Comparison of ENCODE assay signal across 11 cellular contexts in genomic region chr16:4376820-4377572, GRCh38. TPM values are rescaled to one million over a fixed set of nuclear protein-coding genes. Genes with fewer than 3 reads are reported as not detected.
A peak's percentile ranks its signal among the peaks of the same experiment; 100 is the strongest.
DNase-seq lines count a peak whose midpoint lies in the region; ATAC-seq, FAIRE-seq and TF ChIP-seq lines count a peak whose summit lies in the region.
"Had no signal": no experiment of that assay in that cellular context is flagged by ENCODE, and none has a peak within 500 bp of the region (broad histone marks: within the 10 kb centered on the region; RNA-seq: fewer than 3 reads in every experiment).

No MANE protein-coding gene starts in this region.

- H3K4me1 ChIP-seq in A549 (peaks cover 70% of the 10 kb centered on the region), NT2/D1 (ENCODE audit: insufficient read depth, insufficient read length) (peaks cover 63% of the 10 kb centered on the region), pancreas (peaks cover 0 to 25% (median 24%) of the 10 kb centered on the region in 3 donors)

- no peak overlapping the region for H3K4me3 ChIP-seq in A549
- H3K4me3 ChIP-seq in NT2/D1 (ENCODE audit: insufficient read length, low read depth), result no peak overlapping the region
- H3K4me3 ChIP-seq in fibroblast of mammary gland (ENCODE audit: control insufficient read depth, low read depth, low read length), result peak overlapping the region; percentile 6
- H3K4me3 ChIP-seq in pancreas, result peak overlapping the region in 1 of 4 donors; percentile 4

- H3K4me1 Mint-ChIP-seq in activated naive CD4-positive, alpha-beta T cell treated with anti-CD3 and anti-CD28 coated beads for 36 hours (ENCODE audit: low read depth), result peaks cover 4% of the 10 kb centered on the region

- H3K27me3 ChIP-seq in NT2/D1 (ENCODE audit: insufficient read depth, insufficient read length), result no peaks in the 10 kb centered on the region
- H3K27me3 ChIP-seq in pancreas, result no peaks in the 10 kb centered on the region

- H3K9me3 Mint-ChIP-seq in activated naive CD4-positive, alpha-beta T cell treated with anti-CD3 and anti-CD28 coated beads for 36 hours, result no peaks in the 10 kb centered on the region

- TF ChIP-seq CTCF in A549 (IDR thresholded peaks at IDR 0.05), result no peak
- TF ChIP-seq CTCF in fibroblast of mammary gland (conservative IDR thresholded peaks at IDR 0.05; ENCODE audit: control insufficient read depth, insufficient read depth, low read depth, low read length), result no peak
- TF ChIP-seq CTCF in pancreas (IDR thresholded peaks at IDR 0.05), result no peak

- TF ChIP-seq EP300 in A549 (IDR thresholded peaks at IDR 0.05), result no peak

- H3K9ac ChIP-seq in NT2/D1 (ENCODE audit: insufficient read length, low read depth), result peak overlapping the region; percentile 72

- DNase-seq in A549 (ENCODE audit: low read depth in 1 of 2, low spot score in 1 of 2) (no peak), NT2/D1 (ENCODE audit: low read depth, low spot score) (no peak), fibroblast of mammary gland (ENCODE audit: low read depth) (peak; percentile 62), pancreas (peak in 1 of 6 donors; percentile 75), germinal center (ENCODE audit: low spot score) (no peak), NCI-H526 (lab: John Stamatoyannopoulos, UW) (no peak), frontal cortex (ENCODE audit: low spot score in 2 of 2) (no peak)
- no peak for DNase-seq in activated naive CD4-positive, alpha-beta T cell treated with anti-CD3 and anti-CD28 coated beads for 36 hours
- DNase-seq: activated CD4-positive, alpha-beta T cell treated with anti-CD3 and anti-CD28 coated beads, Interleukin-2, amount 50 U/mL, for 48 hours; foreskin melanocyte; SHP77 treated with DMSO at 0.1 percent for 48 hours had no signal

- H3K36me3 ChIP-seq in NT2/D1 (ENCODE audit: insufficient read depth, insufficient read length, low read length) (peaks cover 41% of the 10 kb centered on the region), pancreas (peaks cover 0 to under 1% (median 0%) of the 10 kb centered on the region in 3 donors)

- H3K9me3 ChIP-seq in A549 (no peaks in the 10 kb centered on the region), NT2/D1 (ENCODE audit: insufficient read depth, low read length) (no peaks in the 10 kb centered on the region), pancreas (no peaks in the 10 kb centered on the region)

- H3K36me3 Mint-ChIP-seq in activated naive CD4-positive, alpha-beta T cell treated with anti-CD3 and anti-CD28 coated beads for 36 hours (ENCODE audit: low read depth), result no peaks in the 10 kb centered on the region

- H3K4me3 Mint-ChIP-seq in activated naive CD4-positive, alpha-beta T cell treated with anti-CD3 and anti-CD28 coated beads for 36 hours, result no peak overlapping the region

- CTCF ChIA-PET in A549 (lab: Yijun Ruan, JAX), result interaction anchor here (0.7 to 25.9 kb wide), 10 partner anchors 8 to 115 kb away, joined by 3 to 638 read pairs (median 6); no protein-coding TSS in a partner anchor
- CTCF ChIA-PET in activated naive CD4-positive, alpha-beta T cell treated with anti-CD3 and anti-CD28 coated beads for 36 hours (lab: Charles Lee), result interaction anchor here (0.7 kb wide), 1 partner anchor 27 kb away, joined by 4 read pairs; no protein-coding TSS in a partner anchor

- WGBS in A549 (ENCODE audit: missing lambda C conversion rate), result 75% methylated on average over 15 of the region's 28 CpGs
- 77 to 79% methylated on average over 28 of the region's 28 CpGs for WGBS in pancreas, 2 donors

- no peaks in the 10 kb centered on the region for H3K27me3 Mint-ChIP-seq in activated naive CD4-positive, alpha-beta T cell treated with anti-CD3 and anti-CD28 coated beads for 36 hours (ENCODE audit: low read depth)

- peak overlapping the region in 1 of 2 experiments; percentile 51; a peak in 2 of 6 replicates for H3K27ac ChIP-seq in A549
- H3K27ac ChIP-seq in pancreas, result peak overlapping the region in 3 of 4 donors; percentile 69 to 92 (median 86)

- FAIRE-seq in A549 (lab: Jason Lieb, UNC), result no peak
- no peak for FAIRE-seq in pancreas (lab: Jason Lieb, UNC)
- FAIRE-seq in frontal cortex (lab: Jason Lieb, UNC), result no peak

- intact Hi-C loops in pancreas (cut with DNase I), result no loop called here
- intact Hi-C loops in activated naive CD4-positive, alpha-beta T cell treated with anti-CD3 and anti-CD28 coated beads for 36 hours (cut with micrococcal nuclease), result no loop called here

- POLR2A ChIA-PET in A549 (lab: Yijun Ruan, JAX), result no interaction called here

- no peak overlapping the region for H3K27ac Mint-ChIP-seq in activated naive CD4-positive, alpha-beta T cell treated with anti-CD3 and anti-CD28 coated beads for 36 hours

- TF ChIP-seq POLR2A in A549 (IDR thresholded peaks at IDR 0.05; ENCODE audit: low read length), result no peak

- ATAC-seq in A549 (no peak), pancreas (no peak)

- no peak for TF ChIP-seq RAD21 in A549 (conservative IDR thresholded peaks at IDR 0.05 in 1 of 2, IDR thresholded peaks at IDR 0.05 in 1 of 2)

- peak overlapping the region; percentile 12; the same call in 1 of the 3 replicates for H3K4me2 ChIP-seq in A549

TF ChIP-seq in A549, 52 proteins besides CTCF, POLR2A, EP300 and RAD21 (continues in another document):
- TF ChIP-seq NFE2L2 (conservative IDR thresholded peaks at IDR 0.05; ENCODE audit: low read length), result no peak
- no peak for TF ChIP-seq SMC3 (IDR thresholded peaks at IDR 0.05)
- no peak for TF ChIP-seq SREBF2 (IDR thresholded peaks at IDR 0.05)
- TF ChIP-seq, protein P1, sequence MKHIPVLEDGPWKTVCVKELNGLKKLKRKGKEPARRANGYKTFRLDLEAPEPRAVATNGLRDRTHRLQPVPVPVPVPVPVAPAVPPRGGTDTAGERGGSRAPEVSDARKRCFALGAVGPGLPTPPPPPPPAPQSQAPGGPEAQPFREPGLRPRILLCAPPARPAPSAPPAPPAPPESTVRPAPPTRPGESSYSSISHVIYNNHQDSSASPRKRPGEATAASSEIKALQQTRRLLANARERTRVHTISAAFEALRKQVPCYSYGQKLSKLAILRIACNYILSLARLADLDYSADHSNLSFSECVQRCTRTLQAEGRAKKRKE (CRISPR knock-in tag; IDR thresholded peaks at IDR 0.05; ENCODE audit: low read depth), result no peak
- no peak for TF ChIP-seq MAZ (IDR thresholded peaks at IDR 0.05; ENCODE audit: borderline replicate concordance, low read depth, low read length)
- TF ChIP-seq MAX (IDR thresholded peaks at IDR 0.05), result no peak
- TF ChIP-seq NPAS2 (CRISPR knock-in tag; IDR thresholded peaks at IDR 0.05; ENCODE audit: borderline replicate concordance), result no peak
- TF ChIP-seq MAFK (IDR thresholded peaks at IDR 0.05; ENCODE audit: partially characterized antibody), result no peak
- no peak for TF ChIP-seq CHD4 (IDR thresholded peaks at IDR 0.05; ENCODE audit: borderline replicate concordance)

RNA-seq across cellular contexts. Expression of gene VASN, which starts 5.3 kb away (rescaled TPM):
- polyA plus RNA-seq in A549 (2011; rRNA removed) (2.0 and 2.3 TPM in 2 replicates), A549 (2017; fragmentation: RNase III; extraction: RNeasy Plus Mini Kit Qiagen cat#74134 plus additional on column Dnase treatment) (4.0 to 4.7 TPM (median 4.2 TPM) in 3 replicates), pancreas (10 to 100 TPM in 1 of 2 donors, 1 to 10 TPM in 1; 9.0 to 14.8 TPM)
- 6.1 and 9.5 TPM in 2 replicates for polyA plus RNA-seq in A549 (2012; cell fraction: cytosol; rRNA removed)
- 14.0 and 32.6 TPM in 2 replicates for polyA plus RNA-seq in A549 (2012; cell fraction: nucleus; rRNA removed)
- polyA minus RNA-seq in A549 (2011; rRNA and poly(A)+ RNA removed), result 1.3 and 1.8 TPM in 2 replicates
- total RNA-seq in pancreas (10 to 100 TPM in 1 of 6 donors, 1 to 10 TPM in 5; 3.1 to 10.1 (median 7.9) TPM), frontal cortex (1.6 TPM)
- not detected for total RNA-seq in activated naive CD4-positive, alpha-beta T cell treated with anti-CD3 and anti-CD28 coated beads for 36 hours

RNA-seq across cellular contexts. Expression of gene PAM16, which starts 25.9 kb away (rescaled TPM):
- polyA plus RNA-seq in A549 (2011; rRNA removed), result 42.5 and 55.1 TPM in 2 replicates
- 169 and 194 TPM in 2 replicates for polyA plus RNA-seq in A549 (2012; cell fraction: cytosol; rRNA removed)
- 144 and 160 TPM in 2 replicates for polyA plus RNA-seq in A549 (2012; cell fraction: nucleus; rRNA removed)
- polyA plus RNA-seq in A549 (2017; fragmentation: RNase III; extraction: RNeasy Plus Mini Kit Qiagen cat#74134 plus additional on column Dnase treatment), result 58.7 to 64.3 TPM (median 59.1 TPM) in 3 replicates
- 9.2 and 9.3 TPM in 2 replicates for polyA minus RNA-seq in A549 (2011; rRNA and poly(A)+ RNA removed)
- total RNA-seq in pancreas, result 10 to 100 TPM; 12.2 to 29.6 (median 22.7) TPM
- polyA plus RNA-seq in pancreas, result 100 to 1,000 TPM in 1 of 2 donors, 10 to 100 TPM in 1; 69.6 to 106 TPM
- total RNA-seq in activated naive CD4-positive, alpha-beta T cell treated with anti-CD3 and anti-CD28 coated beads for 36 hours, result 10 to 100 TPM; 67.8 to 71.3 TPM
- total RNA-seq in frontal cortex, result 28.5 TPM

RNA-seq across cellular contexts. Expression of gene CORO7, which starts 39.4 kb away (rescaled TPM):
- polyA plus RNA-seq in A549 (2011; rRNA removed), result 5.7 and 6.0 TPM in 2 replicates
- 13.3 and 15.4 TPM in 2 replicates for polyA plus RNA-seq in A549 (2012; cell fraction: cytosol; rRNA removed)
- 97.0 and 109 TPM in 2 replicates for polyA plus RNA-seq in A549 (2012; cell fraction: nucleus; rRNA removed)
- polyA plus RNA-seq in A549 (2017; fragmentation: RNase III; extraction: RNeasy Plus Mini Kit Qiagen cat#74134 plus additional on column Dnase treatment), result 11.1 to 12.6 TPM (median 11.9 TPM) in 3 replicates
- 19.1 and 19.6 TPM in 2 replicates for polyA minus RNA-seq in A549 (2011; rRNA and poly(A)+ RNA removed)
- 10 to 100 TPM in 4 of 6 donors, 1 to 10 TPM in 2; 8.4 to 21.4 (median 14.2) TPM for total RNA-seq in pancreas
- polyA plus RNA-seq in pancreas, result 10 to 100 TPM; 26.7 to 29.6 TPM
- total RNA-seq in activated naive CD4-positive, alpha-beta T cell treated with anti-CD3 and anti-CD28 coated beads for 36 hours, result 10 to 100 TPM; 39.7 to 43.3 TPM
- 39.1 TPM for total RNA-seq in frontal cortex

RNA-seq across cellular contexts. Expression of gene DNAJA3, which starts 48.7 kb away (rescaled TPM):
- polyA plus RNA-seq in A549 (2011; rRNA removed) (70.9 and 77.2 TPM in 2 replicates), A549 (2017; fragmentation: RNase III; extraction: RNeasy Plus Mini Kit Qiagen cat#74134 plus additional on column Dnase treatment) (64.6 to 71.6 TPM (median 66.0 TPM) in 3 replicates), pancreas (10 to 100 TPM; 20.3 to 23.0 TPM)
- polyA plus RNA-seq in A549 (2012; cell fraction: cytosol; rRNA removed), result 103 and 111 TPM in 2 replicates
- polyA plus RNA-seq in A549 (2012; cell fraction: nucleus; rRNA removed), result 109 and 116 TPM in 2 replicates
- polyA minus RNA-seq in A549 (2011; rRNA and poly(A)+ RNA removed), result 47.4 and 54.4 TPM in 2 replicates
- total RNA-seq in pancreas (10 to 100 TPM; 21.0 to 33.7 (median 21.5) TPM), frontal cortex (42.8 TPM)
- 10 to 100 TPM; 86.7 to 88.0 TPM for total RNA-seq in activated naive CD4-positive, alpha-beta T cell treated with anti-CD3 and anti-CD28 coated beads for 36 hours
